Comparison of ENCODE assay signal across 8 cellular contexts in genomic region chr6:159789377-159790148, GRCh38. TPM values are rescaled to one million over a fixed set of nuclear protein-coding genes. Genes with fewer than 3 reads are reported as not detected.
DNase-seq lines count a peak whose midpoint lies in the region; ATAC-seq lines count a peak whose summit lies in the region.

Gene TCP1, minus strand, starts transcription at chr6:159789602. Its CDS starts 134 bp downstream, at chr6:159789468.

- peak; percentile 95 to 97 for DNase-seq in NCI-H2081 (lab: John Stamatoyannopoulos, UW)
- peak; percentile 95 for DNase-seq in T1000 (lab: John Stamatoyannopoulos, UW)
- peak; percentile 100 for DNase-seq in astrocyte of the hippocampus (ENCODE audit: low read depth, low spot score)
- peak; percentile 97 for DNase-seq in hepatic stellate cell (ENCODE audit: low spot score)
- peak; percentile 99 to 100 for DNase-seq in aorta

- ATAC-seq in GM18508 (IDR thresholded peaks at IDR 0.05; ENCODE audit: insufficient read depth, unreplicated experiment) (peak; percentile 63), HG03025 (IDR thresholded peaks at IDR 0.05; ENCODE audit: low FRiP score, unreplicated experiment) (peak; percentile 76), aorta (ENCODE audit: low FRiP score) (peak; percentile 97)

- H3K27ac ChIP-seq in rectal smooth muscle tissue (ENCODE audit: low read depth, low read length) (peak within 1 kb of the TSS; percentile 98), aorta (ENCODE audit: low read depth in 1 of 2, low read length in 2 of 2) (peak within 1 kb of the TSS; percentile 10 to 72)

- no peaks in the 10 kb centered on the region for H3K27me3 ChIP-seq in rectal smooth muscle tissue (ENCODE audit: control insufficient read depth, insufficient read depth, low read length)
- H3K27me3 ChIP-seq in aorta (ENCODE audit: control insufficient read depth in 1 of 2, insufficient read depth in 2 of 2, low read length in 1 of 2) = no peaks in the 10 kb centered on the region

- H3K4me1 ChIP-seq in rectal smooth muscle tissue (ENCODE audit: control insufficient read depth, insufficient read depth, low read length) (peaks cover 24% of the 10 kb centered on the region), aorta (ENCODE audit: control insufficient read depth in 1 of 2, insufficient read depth in 2 of 2, low read length in 2 of 2) (peaks cover 0 to 3% of the 10 kb centered on the region in 2 donors)

- peak within 1 kb of the TSS; percentile 95 for H3K9ac ChIP-seq in rectal smooth muscle tissue (ENCODE audit: low read length)

- H3K36me3 ChIP-seq in rectal smooth muscle tissue (ENCODE audit: control insufficient read depth, insufficient read depth, low read length) (peaks cover 11% of the 10 kb centered on the region), aorta (ENCODE audit: control insufficient read depth in 1 of 2, insufficient read depth in 2 of 2, low read length in 1 of 2) (peaks cover 0 to under 1% of the 10 kb centered on the region in 2 donors)

- H3K9me3 ChIP-seq in aorta (ENCODE audit: control insufficient read depth, low read length) = no peaks in the 10 kb centered on the region

- 0 to 1% methylated on average over 55 to 64 of the region's 64 CpGs for WGBS in aorta, 2 donors

- peak within 1 kb of the TSS; percentile 99 for H3K4me3 ChIP-seq in rectal smooth muscle tissue (ENCODE audit: low read length)
- H3K4me3 ChIP-seq in aorta (ENCODE audit: low read length in 2 of 2) = peak within 1 kb of the TSS; percentile 60 to 82

- intact Hi-C loops in aorta (cut with DNase I) = loop anchor here (1.0 to 5.0 kb wide), 4 partner anchors 43 to 98 kb away; partner anchors contain the start of genes SOD2 (in 1 of the 2) and WTAP (in 1 of the 2)

RNA-seq across cellular contexts. Expression of gene TCP1, which starts in this region (rescaled TPM):
- total RNA-seq in aorta = 100 to 1,000 TPM; 110 to 146 TPM
- 100 to 1,000 TPM; 105 to 116 TPM for polyA plus RNA-seq in aorta

Comparison
In these comparisons a context has a peak if more than half of its experiments do, and no peak if none do; other contexts are left out.
1. Peak in every context shown above with its lines: DNase-seq, ATAC-seq, H3K4me3 ChIP-seq and H3K27ac ChIP-seq.